1 cellular context compared by ENCODE assay signal in genomic region chr5:116084891-116085715, GRCh38.
A peak's percentile ranks its signal among the peaks of the same experiment; 100 is the strongest.
TF ChIP-seq lines count a peak whose summit lies in the region.

TSS of gene COMMD10 (plus strand) at chr5:116085025.

TF ChIP-seq in K562, 482 proteins besides CTCF, POLR2A, EP300 and RAD21 (continued from another document and continues in another):
- TF ChIP-seq ARID3B (CRISPR knock-in tag; IDR thresholded peaks at IDR 0.05; ENCODE audit: borderline replicate concordance) (no peak), HDAC2 (IDR thresholded peaks at IDR 0.05) (peak; percentile 64; the same call in 1 of the 2 replicates), ZNF134 (CRISPR knock-in tag; conservative IDR thresholded peaks at IDR 0.05) (no peak), RAD51 (IDR thresholded peaks at IDR 0.05; ENCODE audit: borderline replicate concordance, low read depth) (peak; percentile 61; the same call in 1 of the 2 replicates), ZC3H11A (IDR thresholded peaks at IDR 0.05; ENCODE audit: low read depth, low read length) (no peak), PTTG1 (tag; IDR thresholded peaks at IDR 0.05; ENCODE audit: low read depth) (no peak), ATF6 (CRISPR knock-in tag; IDR thresholded peaks at IDR 0.05) (peak; percentile 57; the same call in 1 of the 2 replicates), TFAM (CRISPR knock-in tag; conservative IDR thresholded peaks at IDR 0.05) (no peak), POLR2G (IDR thresholded peaks at IDR 0.05; ENCODE audit: low read depth, low read length) (peak; percentile 91), MECOM (CRISPR knock-in tag; IDR thresholded peaks at IDR 0.05) (no peak), CREB5 (CRISPR knock-in tag; IDR thresholded peaks at IDR 0.05) (no peak), E2F1 (CRISPR knock-in tag; IDR thresholded peaks at IDR 0.05) (no peak), ELK3 (CRISPR knock-in tag; IDR thresholded peaks at IDR 0.05) (no peak), ZBTB7A (IDR thresholded peaks at IDR 0.05; ENCODE audit: borderline replicate concordance, control insufficient read depth, low read depth, low read length) (peak; percentile 69), EZH2 (IDR thresholded peaks at IDR 0.05; ENCODE audit: borderline replicate concordance, low read depth, low read length) (no peak), NELFE (IDR thresholded peaks at IDR 0.05; ENCODE audit: insufficient read depth, insufficient read length) (no peak), DLX4 (CRISPR knock-in tag; IDR thresholded peaks at IDR 0.05) (no peak), ZFP91 (CRISPR knock-in tag; IDR thresholded peaks at IDR 0.05) (no peak), MEF2A (IDR thresholded peaks at IDR 0.05; ENCODE audit: control insufficient read depth, low read depth, low read length) (no peak), MBD1 (CRISPR knock-in tag; IDR thresholded peaks at IDR 0.05) (no peak), TOE1 (IDR thresholded peaks at IDR 0.05; ENCODE audit: borderline replicate concordance) (peak; percentile 54; the same call in 1 of the 2 replicates), TOE1 (CRISPR knock-in tag; IDR thresholded peaks at IDR 0.05; ENCODE audit: borderline replicate concordance, low read depth) (no peak), FOXM1 (IDR thresholded peaks at IDR 0.05; ENCODE audit: low read depth) (no peak), FOXM1 (CRISPR knock-in tag; IDR thresholded peaks at IDR 0.05; ENCODE audit: low read depth) (0 out of 2 replicates have a peak, but pooled peaks have one; percentile 51), PHTF2 (CRISPR knock-in tag; IDR thresholded peaks at IDR 0.05) (no peak), KLF13 (tag; IDR thresholded peaks at IDR 0.05; ENCODE audit: borderline replicate concordance, low read depth) (no peak), PTBP1 (IDR thresholded peaks at IDR 0.05; ENCODE audit: low read depth, low read length) (no peak), NEUROD1 (IDR thresholded peaks at IDR 0.05; ENCODE audit: borderline replicate concordance, low read depth, low read length, partially characterized antibody) (no peak), PML (IDR thresholded peaks at IDR 0.05; ENCODE audit: low read length) (peak; percentile 73), ZNF778 (CRISPR knock-in tag; IDR thresholded peaks at IDR 0.05) (no peak), CHD1 (IDR thresholded peaks at IDR 0.05; ENCODE audit: low read length) (peak; percentile 28), KDM4B (IDR thresholded peaks at IDR 0.05; ENCODE audit: borderline replicate concordance in 2 of 2, low read depth in 1 of 2) (peak in 1 of 2 experiments; percentile 19; a peak in 1 of 4 replicates), PTRF (tag; IDR thresholded peaks at IDR 0.05) (no peak), CBX8 (IDR thresholded peaks at IDR 0.05; ENCODE audit: borderline replicate concordance, extremely low read depth, low read depth, low read length, poor library complexity, severe bottlenecking) (no peak), ZNF140 (CRISPR knock-in tag; IDR thresholded peaks at IDR 0.05) (no peak), RFX7 (CRISPR knock-in tag; IDR thresholded peaks at IDR 0.05) (no peak), KLF10 (CRISPR knock-in tag; IDR thresholded peaks at IDR 0.05) (no peak), TBP (optimal IDR thresholded peaks at IDR 0.05; ENCODE audit: low read depth, low read length) (peak; percentile 85), MAFG (tag; conservative IDR thresholded peaks at IDR 0.05) (no peak), RCOR1 (IDR thresholded peaks at IDR 0.05; ENCODE audit: borderline replicate concordance in 1 of 2, low read depth in 2 of 2, low read length in 2 of 2) (0 out of 4 replicates have a peak, but pooled peaks of 1 of the 2 experiments have one; percentile 2), ATF1 (CRISPR knock-in tag; IDR thresholded peaks at IDR 0.05) (no peak), ATF1 (tag; IDR thresholded peaks at IDR 0.05) (peak; percentile 82), ZBTB5 (IDR thresholded peaks at IDR 0.05) (no peak), GTF2B (IDR thresholded peaks at IDR 0.05; ENCODE audit: extremely low read depth, insufficient read length) (peak; percentile 53), ZNF24 (IDR thresholded peaks at IDR 0.05) (peak; percentile 47), NR2C1 (IDR thresholded peaks at IDR 0.05) (peak; percentile 94), NR2C1 (tag; IDR thresholded peaks at IDR 0.05) (peak; percentile 95), PRDM10 (IDR thresholded peaks at IDR 0.05; ENCODE audit: partially characterized antibody) (no peak), MIER1 (IDR thresholded peaks at IDR 0.05; ENCODE audit: low read depth) (no peak), XRCC4 (IDR thresholded peaks at IDR 0.05; ENCODE audit: extremely low read depth, insufficient read depth, insufficient read length) (no peak)
